Comparison of ENCODE assay signal across 23 cellular contexts in the genomic region with DNA sequence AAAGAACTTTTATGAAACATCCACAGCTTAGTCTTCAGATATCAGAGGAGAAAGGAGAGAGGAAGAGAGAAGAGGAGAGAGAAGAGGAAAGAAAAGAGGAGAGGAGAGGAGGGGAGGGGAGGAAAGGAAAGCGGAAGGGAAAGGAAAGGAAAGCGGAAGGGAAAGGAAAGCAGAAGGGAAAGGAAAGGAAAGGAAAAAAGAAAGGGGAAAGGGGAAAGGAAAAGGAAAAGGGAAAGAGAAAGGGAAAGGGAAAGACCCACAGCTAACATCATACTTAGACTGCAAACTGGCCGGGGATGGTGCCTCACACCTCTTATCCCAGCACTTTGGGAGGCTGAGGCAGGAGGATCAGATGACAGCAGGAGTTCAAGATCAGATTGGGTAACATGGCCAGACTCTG.
"Had no signal": no experiment of that assay in that cellular context is flagged by ENCODE, and none has a peak within 500 bp of the region (broad histone marks: within the 10 kb centered on the region; RNA-seq: fewer than 3 reads in every experiment).

No MANE protein-coding gene starts in this region.

- DNase-seq: activated CD4-positive, alpha-beta T cell treated with anti-CD3 and anti-CD28 coated beads for 4 hours; activated CD8-positive, alpha-beta memory T cell treated with anti-CD3 and anti-CD28 coated beads for 24 hours; activated gamma-delta T cell treated with Interleukin-2 at 50 U/mL for 16 hours; activated naive CD8-positive, alpha-beta T cell treated with anti-CD3 and anti-CD28 coated beads for 36 hours; amygdala; dermis blood vessel endothelial cell; effector memory CD8-positive, alpha-beta T cell; esophagus squamous epithelium; immature natural killer cell; kidney glomerular epithelial cell; left ventricle myocardium superior; naive thymus-derived CD8-positive, alpha-beta T cell; posterior cingulate gyrus; retina; spleen; stimulated activated naive CD4-positive, alpha-beta T cell treated with Interleukin-2 at 50 U/mL for 16 hours; SW 1271; transverse colon; WERI-Rb-1 had no signal

- H3K4me3 ChIP-seq: cardiac muscle cell, esophagus squamous epithelium, spleen, transverse colon, vagina had no signal

- H3K27ac Mint-ChIP-seq: activated naive CD8-positive, alpha-beta T cell treated with anti-CD3 and anti-CD28 coated beads for 36 hours; activated T-helper 1 cell treated with anti-CD3 and anti-CD28 coated beads, Interleukin-12 subunit alpha, Interleukin-12 subunit beta, Interleukin-2, Interleukin-4 antibody, amounts not matched to agents 30 ng/mL and 10 ng/mL and 1 ng/mL, durations not matched to agents 14 hours and 24 hours and 36 hours; immature natural killer cell; naive thymus-derived CD8-positive, alpha-beta T cell had no signal

- H3K27me3 ChIP-seq: cardiac muscle cell, esophagus squamous epithelium, neutrophil, spleen, transverse colon, vagina had no signal

- H3K27ac ChIP-seq: cardiac muscle cell, neutrophil, spleen, transverse colon, vagina, WERI-Rb-1 had no signal

- H3K9me3 ChIP-seq: esophagus squamous epithelium, neutrophil, spleen, transverse colon, vagina had no signal

- H3K36me3 ChIP-seq: transverse colon, vagina had no signal

- H3K4me3 Mint-ChIP-seq: activated naive CD8-positive, alpha-beta T cell treated with anti-CD3 and anti-CD28 coated beads for 36 hours; activated T-helper 1 cell treated with anti-CD3 and anti-CD28 coated beads, Interleukin-12 subunit alpha, Interleukin-12 subunit beta, Interleukin-2, Interleukin-4 antibody, amounts not matched to agents 30 ng/mL and 10 ng/mL and 1 ng/mL, durations not matched to agents 14 hours and 24 hours and 36 hours; effector memory CD8-positive, alpha-beta T cell; naive thymus-derived CD8-positive, alpha-beta T cell had no signal

- H3K4me1 ChIP-seq: spleen, transverse colon, vagina had no signal

- H3K27me3 Mint-ChIP-seq: activated naive CD8-positive, alpha-beta T cell treated with anti-CD3 and anti-CD28 coated beads for 36 hours; effector memory CD8-positive, alpha-beta T cell; naive thymus-derived CD8-positive, alpha-beta T cell had no signal

- H3K4me1 Mint-ChIP-seq: activated naive CD8-positive, alpha-beta T cell treated with anti-CD3 and anti-CD28 coated beads for 36 hours had no signal

- H3K9me3 Mint-ChIP-seq: activated naive CD8-positive, alpha-beta T cell treated with anti-CD3 and anti-CD28 coated beads for 36 hours; activated T-helper 1 cell treated with anti-CD3 and anti-CD28 coated beads, Interleukin-12 subunit alpha, Interleukin-12 subunit beta, Interleukin-2, Interleukin-4 antibody, amounts not matched to agents 30 ng/mL and 10 ng/mL and 1 ng/mL, durations not matched to agents 14 hours and 24 hours and 36 hours; effector memory CD8-positive, alpha-beta T cell; immature natural killer cell; naive thymus-derived CD8-positive, alpha-beta T cell had no signal

- ATAC-seq: effector memory CD8-positive, alpha-beta T cell; left ventricle myocardium superior; naive thymus-derived CD8-positive, alpha-beta T cell had no signal
